8 cellular contexts compared by ENCODE assay signal in genomic region chr9:128072144-128073021, GRCh38. TPM values are rescaled to one million over a fixed set of nuclear protein-coding genes. Genes with fewer than 3 reads are reported as not detected.
DNase-seq lines count a peak whose midpoint lies in the region; ATAC-seq and TF ChIP-seq lines count a peak whose summit lies in the region.

No MANE protein-coding gene starts in this region.

- intact Hi-C loops in adrenal gland (cut with DNase I): no loop called here
- intact Hi-C loops in heart right ventricle (cut with DNase I): no loop called here

- H3K36me3 ChIP-seq in HUES48 (ENCODE audit: control insufficient read depth, insufficient read depth, low read length): no peaks in the 10 kb centered on the region
- no peaks in the 10 kb centered on the region for H3K36me3 ChIP-seq in adrenal gland (replicated peaks in 1 of 2)
- no peaks in the 10 kb centered on the region for H3K36me3 ChIP-seq in heart right ventricle
- H3K36me3 ChIP-seq in rectal smooth muscle tissue (ENCODE audit: control insufficient read depth, insufficient read depth, low read length): no peaks in the 10 kb centered on the region

- H3K27me3 ChIP-seq in HUES48 (ENCODE audit: control insufficient read depth, insufficient read depth, low read length) (no peaks in the 10 kb centered on the region), adrenal gland (no peaks in the 10 kb centered on the region), heart right ventricle (no peaks in the 10 kb centered on the region), rectal smooth muscle tissue (ENCODE audit: control insufficient read depth, insufficient read depth, low read length) (no peaks in the 10 kb centered on the region)

- H3K9me3 ChIP-seq in HUES48 (ENCODE audit: control insufficient read depth, insufficient read depth, low read length): no peaks in the 10 kb centered on the region
- no peaks in the 10 kb centered on the region for H3K9me3 ChIP-seq in adrenal gland (replicated peaks in 1 of 3)
- H3K9me3 ChIP-seq in heart right ventricle: no peaks in the 10 kb centered on the region

- no peak overlapping the region for H3K9ac ChIP-seq in HUES48 (ENCODE audit: low read depth, low read length)
- H3K9ac ChIP-seq in rectal smooth muscle tissue (ENCODE audit: low read length): no peak overlapping the region

- DNase-seq in Ammon's horn (ENCODE audit: low spot score): peak; percentile 71
- peak; percentile 91 for DNase-seq in SIG-M5 treated with dmso at 0.1 percent for 504 hours (lab: John Stamatoyannopoulos, UW; ENCODE audit: unreplicated experiment)
- peak; percentile 87 to 96 (median 92) for DNase-seq in adrenal gland
- DNase-seq in heart right ventricle: peak in 1 of 2 donors; percentile 82

- H3K4me3 ChIP-seq in HUES48 (ENCODE audit: low read depth, low read length) (no peak overlapping the region), adrenal gland (peak overlapping the region in 1 of 4 donors; percentile 9), heart right ventricle (peak overlapping the region in 2 of 10 donors; percentile 7 to 26), rectal smooth muscle tissue (ENCODE audit: low read length) (peak overlapping the region; percentile 36)

- ATAC-seq in heart right ventricle (no peak), GM18502 (IDR thresholded peaks at IDR 0.05; ENCODE audit: poor library complexity, unreplicated experiment) (no peak), GM19328 (IDR thresholded peaks at IDR 0.05; ENCODE audit: unreplicated experiment) (no peak)

- H3K27ac ChIP-seq in HUES48 (ENCODE audit: low read depth, low read length) (peak overlapping the region; percentile 39), adrenal gland (peak overlapping the region; percentile 70 to 92 (median 88)), heart right ventricle (peak overlapping the region; percentile 13 to 90 (median 72)), rectal smooth muscle tissue (ENCODE audit: low read depth, low read length) (peak overlapping the region; percentile 88)

- WGBS in adrenal gland, 4 donors: 5 to 10% (median 8%) methylated on average over 5 of the region's 5 CpGs
- WGBS in heart right ventricle, 2 donors: 17 to 20% methylated on average over 5 of the region's 5 CpGs

- H3K4me1 ChIP-seq in HUES48 (ENCODE audit: control insufficient read depth, insufficient read depth, low read length): peaks cover 19% of the 10 kb centered on the region
- H3K4me1 ChIP-seq in adrenal gland (replicated peaks in 1 of 2): peaks cover 33 to 54% of the 10 kb centered on the region in 2 donors
- H3K4me1 ChIP-seq in heart right ventricle: peaks cover 11 to 67% (median 38%) of the 10 kb centered on the region in 9 donors
- H3K4me1 ChIP-seq in rectal smooth muscle tissue (ENCODE audit: control insufficient read depth, insufficient read depth, low read length): peaks cover 18% of the 10 kb centered on the region

- peak in 1 of 2 donors; percentile 49 for TF ChIP-seq POLR2A in adrenal gland (IDR thresholded peaks at IDR 0.05)

- no peak for TF ChIP-seq CTCF in adrenal gland (IDR thresholded peaks at IDR 0.05)
- TF ChIP-seq CTCF in heart right ventricle (IDR thresholded peaks at IDR 0.05): no peak

RNA-seq across cellular contexts. Expression of gene SLC25A25, which starts 4.4 kb away (rescaled TPM):
- total RNA-seq in adrenal gland: 10 to 100 TPM; 11.4 to 60.6 (median 25.5) TPM
- polyA plus RNA-seq in adrenal gland: 10 to 100 TPM; 13.6 to 14.1 (median 13.9) TPM
- total RNA-seq in heart right ventricle: 10 to 100 TPM in 3 of 10 donors, 1 to 10 TPM in 7; 3.6 to 20.7 (median 7.5) TPM
- 1 to 10 TPM; 2.3 to 4.8 TPM for polyA plus RNA-seq in heart right ventricle

RNA-seq across cellular contexts. Expression of gene NAIF1, which starts 5.3 kb away (rescaled TPM):
- 10 to 100 TPM in 6 of 8 donors, 1 to 10 TPM in 2; 8.0 to 20.7 (median 12.2) TPM for total RNA-seq in adrenal gland
- polyA plus RNA-seq in adrenal gland: 10 to 100 TPM in 2 of 3 donors, 1 to 10 TPM in 1; 6.6 to 12.8 (median 10.8) TPM
- 1 to 10 TPM; 3.2 to 7.0 (median 5.5) TPM for total RNA-seq in heart right ventricle
- 1 to 10 TPM; 4.4 to 7.2 TPM for polyA plus RNA-seq in heart right ventricle

RNA-seq across cellular contexts. Expression of gene PTGES2, which starts 55.1 kb away (rescaled TPM):
- total RNA-seq in adrenal gland: 100 to 1,000 TPM in 4 of 8 donors, 10 to 100 TPM in 4; 82.5 to 147 (median 101) TPM
- 100 to 1,000 TPM in 2 of 3 donors, 10 to 100 TPM in 1; 69.5 to 104 (median 101) TPM for polyA plus RNA-seq in adrenal gland
- 100 to 1,000 TPM; 117 to 166 (median 148) TPM for total RNA-seq in heart right ventricle
- polyA plus RNA-seq in heart right ventricle: 100 to 1,000 TPM; 132 to 147 TPM
